1 cellular context compared by ENCODE assay signal in the genomic region with DNA sequence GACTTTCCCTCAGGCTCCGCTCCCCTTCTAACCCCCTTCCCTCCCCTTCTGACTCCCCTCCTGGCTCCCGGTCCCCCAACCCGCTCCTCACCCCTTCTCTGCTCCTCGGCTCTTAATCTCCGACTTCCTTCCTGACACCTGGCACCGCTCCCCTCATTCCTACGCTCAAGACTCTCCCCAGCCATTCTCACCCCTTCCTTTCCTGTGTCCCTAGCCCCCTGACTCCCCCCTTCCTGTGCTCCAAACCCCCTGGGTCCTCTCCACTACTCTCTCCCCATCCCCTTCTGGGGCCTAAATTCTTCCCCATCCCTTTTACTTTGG.
TF ChIP-seq lines count a peak whose summit lies in the region.

No MANE protein-coding gene starts in this region.

TF ChIP-seq in HCT116, 20 proteins besides CTCF, POLR2A, EP300 and RAD21 (continued from another document):
- TF ChIP-seq TCF7L2 (IDR thresholded peaks at IDR 0.05; ENCODE audit: borderline replicate concordance, extremely low read depth, insufficient read depth, insufficient read length): no peak
- TF ChIP-seq, protein P1, sequence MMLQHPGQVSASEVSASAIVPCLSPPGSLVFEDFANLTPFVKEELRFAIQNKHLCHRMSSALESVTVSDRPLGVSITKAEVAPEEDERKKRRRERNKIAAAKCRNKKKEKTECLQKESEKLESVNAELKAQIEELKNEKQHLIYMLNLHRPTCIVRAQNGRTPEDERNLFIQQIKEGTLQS (IDR thresholded peaks at IDR 0.05): no peak
- no peak for TF ChIP-seq SRF (IDR thresholded peaks at IDR 0.05; ENCODE audit: low read depth)
- TF ChIP-seq ELF1 (IDR thresholded peaks at IDR 0.05; ENCODE audit: borderline replicate concordance, low read depth): no peak
- TF ChIP-seq, protein P2, sequence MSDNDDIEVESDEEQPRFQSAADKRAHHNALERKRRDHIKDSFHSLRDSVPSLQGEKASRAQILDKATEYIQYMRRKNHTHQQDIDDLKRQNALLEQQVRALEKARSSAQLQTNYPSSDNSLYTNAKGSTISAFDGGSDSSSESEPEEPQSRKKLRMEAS (IDR thresholded peaks at IDR 0.05): no peak
- no peak for TF ChIP-seq YY1 (IDR thresholded peaks at IDR 0.05; ENCODE audit: extremely low read depth, insufficient replicate concordance, low read depth, low read length)
